21 cellular contexts compared by ENCODE assay signal in the genomic region with DNA sequence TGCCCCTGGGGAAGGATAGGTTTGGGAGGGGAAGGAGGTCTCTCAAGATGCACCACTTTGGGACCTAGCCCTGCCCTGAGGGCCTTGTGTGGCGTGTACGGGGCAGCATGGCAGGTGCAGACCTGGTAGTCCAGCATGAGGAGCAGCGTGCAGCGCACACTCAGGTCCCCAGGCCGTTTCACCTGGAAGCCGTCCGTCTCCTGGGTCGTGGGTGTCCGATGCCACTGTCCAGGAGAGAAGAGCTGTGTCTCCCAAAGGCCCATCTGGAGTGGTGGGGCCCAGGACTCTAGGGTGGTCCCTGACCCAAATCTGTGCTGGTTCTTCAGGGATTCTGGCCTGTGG. TPM values are rescaled to one million over a fixed set of nuclear protein-coding genes. Genes with fewer than 3 reads are reported as not detected.
"Had no signal": no experiment of that assay in that cellular context is flagged by ENCODE, and none has a peak within 500 bp of the region (broad histone marks: within the 10 kb centered on the region; RNA-seq: fewer than 3 reads in every experiment).

No MANE protein-coding gene starts in this region.

- H3K4me3 Mint-ChIP-seq: activated CD4-positive, alpha-beta T cell treated with anti-CD3 and anti-CD28 coated beads, Interleukin-2, amount 10 ng/mL, durations not matched to agents 24 days and 14 days; activated naive CD8-positive, alpha-beta T cell treated with anti-CD3 and anti-CD28 coated beads, Interleukin-2, amount 10 ng/mL, durations not matched to agents 7 days and 5 days; memory B cell had no signal

- ATAC-seq: heart right ventricle; sciatic nerve; stimulated activated naive B cell treated with anti-CD40 and anti-IgM and Interleukin-4, amounts not matched to agents 10 μg/mL and 1 μg/mL and 100 μg/mL, for 72 hours had no signal

- H3K27ac ChIP-seq: thyroid gland had no signal

- H3K27me3 ChIP-seq: thyroid gland had no signal

- H3K9me3 ChIP-seq: heart right ventricle, thyroid gland had no signal

- H3K27ac Mint-ChIP-seq: activated CD4-positive, alpha-beta T cell treated with anti-CD3 and anti-CD28 coated beads, Interleukin-2, amount 10 ng/mL, durations not matched to agents 24 days and 14 days; activated naive CD8-positive, alpha-beta T cell treated with anti-CD3 and anti-CD28 coated beads, Interleukin-2, amount 10 ng/mL, durations not matched to agents 7 days and 5 days; memory B cell; stimulated activated naive B cell treated with anti-CD40 and anti-IgM and Interleukin-4, amounts not matched to agents 10 μg/mL and 1 μg/mL and 100 μg/mL, for 72 hours had no signal

- FAIRE-seq: colon had no signal

- H3K4me3 ChIP-seq: heart right ventricle, thyroid gland had no signal

- DNase-seq: activated CD4-positive, alpha-beta T cell treated with anti-CD3 and anti-CD28 coated beads, Interleukin-2, amount 10 ng/mL, durations not matched to agents 24 days and 14 days; activated CD8-positive, alpha-beta memory T cell treated with anti-CD3 and anti-CD28 coated beads, Interleukin-2, amount 50 U/mL, for 48 hours; activated naive CD8-positive, alpha-beta T cell treated with anti-CD3 and anti-CD28 coated beads, Interleukin-2, amount 10 ng/mL, durations not matched to agents 7 days and 5 days; amygdala; caudate nucleus; erythroblast; foreskin melanocyte; heart right ventricle; stimulated activated CD4-positive, alpha-beta T cell treated with anti-CD3 and anti-CD28 coated beads, Interleukin-4, amount 100 ng/mL, for 4 hours; stimulated activated naive B cell treated with anti-CD40 and anti-IgM and Interleukin-4, amounts not matched to agents 10 μg/mL and 1 μg/mL and 100 μg/mL, for 72 hours; thyroid gland had no signal

RNA-seq across cellular contexts. Expression of a gene that starts 31.4 kb away (rescaled TPM):
- total RNA-seq: activated CD4-positive, alpha-beta T cell treated with anti-CD3 and anti-CD28 coated beads, Interleukin-2, amount 10 ng/mL, durations not matched to agents 24 days and 14 days; heart right ventricle; kidney epithelial cell; liver; mononuclear cell; osteocyte; pulmonary artery endothelial cell; sciatic nerve; thyroid gland; urinary bladder had no signal
- polyA plus RNA-seq: heart right ventricle, liver, urinary bladder had no signal

RNA-seq across cellular contexts. Expression of a gene that starts 54.7 kb away (rescaled TPM):
- total RNA-seq: activated CD4-positive, alpha-beta T cell treated with anti-CD3 and anti-CD28 coated beads, Interleukin-2, amount 10 ng/mL, durations not matched to agents 24 days and 14 days; activated naive CD8-positive, alpha-beta T cell treated with anti-CD3 and anti-CD28 coated beads, Interleukin-2, amount 10 ng/mL, durations not matched to agents 7 days and 5 days; kidney epithelial cell; liver; mononuclear cell; osteocyte; pulmonary artery endothelial cell; sciatic nerve; T-helper 1 cell treated with Interleukin-12 subunit alpha and Interleukin-12 subunit beta and Interleukin-4 antibody, amounts not matched to agents 30 ng/mL and 1 ng/mL, for 36 hours; thyroid gland; urinary bladder had no signal
- polyA plus RNA-seq: liver, urinary bladder had no signal
